Comparison of ENCODE assay signal across 8 cellular contexts in the genomic region with DNA sequence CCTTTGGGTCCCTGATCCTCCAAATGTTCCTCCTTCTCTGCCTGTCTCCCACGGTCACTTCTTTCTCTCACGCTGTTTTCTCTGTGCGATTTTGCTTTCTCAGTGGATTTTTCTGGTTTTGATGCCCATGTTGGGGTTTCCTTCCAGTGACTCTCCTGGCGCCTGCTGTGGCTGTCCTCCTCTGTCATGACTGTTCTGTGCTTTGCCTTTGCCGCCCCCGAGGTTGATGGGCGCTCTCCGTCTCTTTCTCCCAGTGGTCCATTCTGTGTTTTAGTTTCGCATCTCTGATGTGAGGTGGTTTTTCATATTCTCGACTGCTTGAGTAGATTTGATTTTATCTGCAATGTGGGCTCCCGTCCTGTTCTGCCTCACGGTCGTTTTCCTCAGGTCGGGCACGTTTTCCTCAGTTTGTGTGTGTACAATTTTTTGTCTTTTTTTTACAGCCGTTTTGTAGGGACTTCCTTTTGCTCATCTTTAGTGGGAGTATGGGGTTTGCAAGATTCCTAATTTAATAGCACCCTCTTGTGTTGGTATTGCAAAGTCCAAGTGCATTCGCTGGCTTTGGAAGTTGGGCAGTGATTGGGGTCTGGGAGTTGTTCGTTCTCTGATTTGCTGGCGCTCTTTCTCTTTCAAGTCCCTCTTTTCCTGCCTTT.
DNase-seq lines count a peak whose midpoint lies in the region; ATAC-seq, FAIRE-seq and TF ChIP-seq lines count a peak whose summit lies in the region.

No MANE protein-coding gene starts in this region.

- peaks cover 0 to 28% of the 10 kb centered on the region in 2 donors for H3K4me1 ChIP-seq in adrenal gland (replicated peaks in 1 of 2)
- peaks cover 18% of the 10 kb centered on the region for H3K4me1 ChIP-seq in cardiac muscle cell (ENCODE audit: low read depth)

- H3K27me3 Mint-ChIP-seq in CD4-positive, alpha-beta T cell, result no peaks in the 10 kb centered on the region

- ATAC-seq in CD4-positive, alpha-beta T cell (ENCODE audit: poor library complexity), result peak; percentile 79
- ATAC-seq in HG02885 (IDR thresholded peaks at IDR 0.05; ENCODE audit: poor library complexity, unreplicated experiment) (no peak), GM21423 (IDR thresholded peaks at IDR 0.05; ENCODE audit: unreplicated experiment) (no peak)

- no peaks in the 10 kb centered on the region for H3K9me3 Mint-ChIP-seq in CD4-positive, alpha-beta T cell

- H3K36me3 ChIP-seq in adrenal gland (replicated peaks in 1 of 2), result no peaks in the 10 kb centered on the region
- no peaks in the 10 kb centered on the region for H3K36me3 ChIP-seq in cardiac muscle cell

- TF ChIP-seq POLR2A in adrenal gland (IDR thresholded peaks at IDR 0.05), result no peak

- no peak overlapping the region for H3K27ac Mint-ChIP-seq in CD4-positive, alpha-beta T cell

- peaks cover 30% of the 10 kb centered on the region for H3K4me1 Mint-ChIP-seq in CD4-positive, alpha-beta T cell (ENCODE audit: low read depth)

- 31 to 36% (median 34%) methylated on average over 19 of the region's 19 CpGs for whole genome bisulfite sequencing in adrenal gland, 4 donors

- FAIRE-seq in GM18507 (lab: Jason Lieb, UNC), result peak; percentile 92

- H3K36me3 Mint-ChIP-seq in CD4-positive, alpha-beta T cell (ENCODE audit: low read depth), result no peaks in the 10 kb centered on the region

- TF ChIP-seq CTCF in CD4-positive, alpha-beta T cell (IDR thresholded peaks at IDR 0.05), result peak; percentile 82
- TF ChIP-seq CTCF in adrenal gland (IDR thresholded peaks at IDR 0.05), result peak; percentile 64 to 94 (median 80)
- TF ChIP-seq CTCF in cardiac muscle cell (IDR thresholded peaks at IDR 0.05; ENCODE audit: low read depth, low read length), result peak; percentile 75

- H3K4me3 ChIP-seq in adrenal gland, result no peak overlapping the region
- H3K4me3 ChIP-seq in cardiac muscle cell, result no peak overlapping the region

- peak in 1 of 10 experiments; percentile 25 for DNase-seq in CD4-positive, alpha-beta T cell
- DNase-seq in GM18507 (ENCODE audit: extremely low spot score, insufficient read length, low read depth) (peak; percentile 54), NCI-H2107 treated with DMSO at 0.1 percent for 48 hours (lab: John Stamatoyannopoulos, UW; ENCODE audit: unreplicated experiment) (peak; percentile 19), adrenal gland (peak in 4 of 7 donors; percentile 18 to 29 (median 22)), cardiac muscle cell (ENCODE audit: low read depth in 1 of 2, low spot score in 1 of 2) (peak; percentile 74 to 78), posterior cingulate gyrus (peak in 7 of 10 donors; percentile 19 to 75 (median 33))

- H3K27ac ChIP-seq in CD4-positive, alpha-beta T cell (ENCODE audit: low read depth, low read length), result no peak overlapping the region
- H3K27ac ChIP-seq in adrenal gland (peak overlapping the region in 1 of 5 donors; percentile 1), cardiac muscle cell (no peak overlapping the region)

- H3K4me3 Mint-ChIP-seq in CD4-positive, alpha-beta T cell, result no peak overlapping the region

- intact Hi-C loops in CD4-positive, alpha-beta T cell (cut with DNase I, micrococcal nuclease), result loop anchor here (1.0 to 5.0 kb wide), 5 partner anchors 95 to 415 kb away; partner anchors contain the start of gene INPP5A (in 1 of the 2)
- intact Hi-C loops in adrenal gland (cut with DNase I) (loop anchor here in 1 of 2 donors (2.0 to 5.0 kb wide), 2 partner anchors 179 to 250 kb away; no protein-coding TSS in a partner anchor), posterior cingulate gyrus (cut with DNase I) (loop anchor here (1.0 to 5.0 kb wide), 5 partner anchors 61 to 415 kb away; partner anchors contain the start of gene INPP5A)

- CTCF ChIA-PET in CD4-positive, alpha-beta T cell (lab: Charles Lee), result no interaction called here

- no peaks in the 10 kb centered on the region for H3K27me3 ChIP-seq in CD4-positive, alpha-beta T cell (ENCODE audit: control insufficient read depth, insufficient read depth, low read length)
- H3K27me3 ChIP-seq in adrenal gland, result no peaks in the 10 kb centered on the region
- no peaks in the 10 kb centered on the region for H3K27me3 ChIP-seq in cardiac muscle cell

- no peaks in the 10 kb centered on the region for H3K9me3 ChIP-seq in CD4-positive, alpha-beta T cell (ENCODE audit: control insufficient read depth, low read length)
- H3K9me3 ChIP-seq in adrenal gland (replicated peaks in 1 of 3) (no peaks in the 10 kb centered on the region), cardiac muscle cell (ENCODE audit: low read depth) (no peaks in the 10 kb centered on the region)

- POLR2A ChIA-PET in CD4-positive, alpha-beta T cell (lab: Charles Lee), result no interaction called here
